In the genomic region with DNA sequence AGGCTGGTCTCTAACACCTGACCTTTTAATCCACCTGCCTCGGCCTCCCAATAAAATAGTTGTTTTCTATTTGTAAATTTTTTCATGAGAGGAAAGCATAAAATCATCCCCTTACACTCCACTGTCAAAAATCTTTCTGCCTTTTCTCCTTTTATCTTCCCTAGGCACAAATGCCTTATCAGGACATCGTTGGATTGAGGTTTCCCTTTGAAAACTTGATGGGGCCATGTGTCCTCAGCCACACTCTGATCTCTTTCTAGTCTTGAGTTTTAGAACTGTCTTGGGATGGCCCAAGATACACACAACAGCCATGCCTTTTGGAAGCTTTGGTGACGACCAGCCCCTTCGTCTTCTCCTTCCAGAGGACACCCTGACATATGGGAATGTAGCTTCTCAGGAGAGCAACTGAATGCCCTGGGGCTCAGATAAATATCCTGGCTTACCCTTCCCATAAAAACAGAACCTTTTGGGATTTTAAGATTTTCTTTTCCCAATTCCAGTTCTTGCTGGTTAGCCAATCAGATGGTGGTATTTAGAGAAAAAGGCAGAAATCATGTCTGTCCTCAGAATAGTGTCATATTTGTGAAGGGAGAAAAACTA, we compare ENCODE assay signal across 1 cellular context.
TF ChIP-seq lines count a peak whose summit lies in the region.

No MANE protein-coding gene starts in this region.

TF ChIP-seq in K562, 482 proteins besides CTCF, POLR2A, EP300 and RAD21 (continued from another document and continues in another):
- TF ChIP-seq ZNF609 (CRISPR knock-in tag; IDR thresholded peaks at IDR 0.05; ENCODE audit: borderline replicate concordance) (no peak), POLR2H (tag; IDR thresholded peaks at IDR 0.05; ENCODE audit: low read depth) (no peak), SRF (CRISPR knock-in tag; IDR thresholded peaks at IDR 0.05) (no peak), MBD2 (IDR thresholded peaks at IDR 0.05; ENCODE audit: borderline replicate concordance, low read depth) (no peak), U2AF2 (optimal IDR thresholded peaks at IDR 0.05; ENCODE audit: low read depth, low read length) (no peak), NONO (IDR thresholded peaks at IDR 0.05; ENCODE audit: low read depth in 2 of 2, low read length in 1 of 2) (no peak), PBX2 (CRISPR knock-in tag; IDR thresholded peaks at IDR 0.05; ENCODE audit: low read depth) (no peak), PBX2 (tag; conservative IDR thresholded peaks at IDR 0.05; ENCODE audit: low read depth) (no peak), ZBTB40 (IDR thresholded peaks at IDR 0.05) (no peak), ZBTB40 (CRISPR knock-in tag; IDR thresholded peaks at IDR 0.05) (no peak), KAT2B (IDR thresholded peaks at IDR 0.05; ENCODE audit: low read depth, low read length) (no peak), ATF3 (IDR thresholded peaks at IDR 0.05) (no peak), ATF3 (CRISPR knock-in tag; conservative IDR thresholded peaks at IDR 0.05) (no peak), CHD2 (IDR thresholded peaks at IDR 0.05; ENCODE audit: low read depth, low read length) (no peak), E2F3 (CRISPR knock-in tag; IDR thresholded peaks at IDR 0.05) (no peak), PTRF (tag; IDR thresholded peaks at IDR 0.05) (no peak), KLF1 (tag; IDR thresholded peaks at IDR 0.05) (no peak), ESRRA (IDR thresholded peaks at IDR 0.05; ENCODE audit: borderline replicate concordance, low read depth) (no peak), SIX5 (IDR thresholded peaks at IDR 0.05; ENCODE audit: borderline replicate concordance in 1 of 2, insufficient read depth in 1 of 2, low read depth in 1 of 2, low read length in 2 of 2) (no peak), ZNF253 (CRISPR knock-in tag; conservative IDR thresholded peaks at IDR 0.05) (no peak), SNRNP70 (optimal IDR thresholded peaks at IDR 0.05; ENCODE audit: low read depth, low read length) (no peak), POLR2AphosphoS5 (IDR thresholded peaks at IDR 0.05; ENCODE audit: control insufficient read depth, insufficient read depth, low read depth, low read length) (no peak), CREBBP (IDR thresholded peaks at IDR 0.05; ENCODE audit: low read depth, low read length) (no peak)
- TF ChIP-seq, protein P1, sequence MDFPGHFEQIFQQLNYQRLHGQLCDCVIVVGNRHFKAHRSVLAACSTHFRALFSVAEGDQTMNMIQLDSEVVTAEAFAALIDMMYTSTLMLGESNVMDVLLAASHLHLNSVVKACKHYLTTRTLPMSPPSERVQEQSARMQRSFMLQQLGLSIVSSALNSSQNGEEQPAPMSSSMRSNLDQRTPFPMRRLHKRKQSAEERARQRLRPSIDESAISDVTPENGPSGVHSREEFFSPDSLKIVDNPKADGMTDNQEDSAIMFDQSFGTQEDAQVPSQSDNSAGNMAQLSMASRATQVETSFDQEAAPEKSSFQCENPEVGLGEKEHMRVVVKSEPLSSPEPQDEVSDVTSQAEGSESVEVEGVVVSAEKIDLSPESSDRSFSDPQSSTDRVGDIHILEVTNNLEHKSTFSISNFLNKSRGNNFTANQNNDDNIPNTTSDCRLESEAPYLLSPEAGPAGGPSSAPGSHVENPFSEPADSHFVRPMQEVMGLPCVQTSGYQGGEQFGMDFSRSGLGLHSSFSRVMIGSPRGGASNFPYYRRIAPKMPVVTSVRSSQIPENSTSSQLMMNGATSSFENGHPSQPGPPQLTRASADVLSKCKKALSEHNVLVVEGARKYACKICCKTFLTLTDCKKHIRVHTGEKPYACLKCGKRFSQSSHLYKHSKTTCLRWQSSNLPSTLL (IDR thresholded peaks at IDR 0.05), result no peak
- TF ChIP-seq, protein P2, sequence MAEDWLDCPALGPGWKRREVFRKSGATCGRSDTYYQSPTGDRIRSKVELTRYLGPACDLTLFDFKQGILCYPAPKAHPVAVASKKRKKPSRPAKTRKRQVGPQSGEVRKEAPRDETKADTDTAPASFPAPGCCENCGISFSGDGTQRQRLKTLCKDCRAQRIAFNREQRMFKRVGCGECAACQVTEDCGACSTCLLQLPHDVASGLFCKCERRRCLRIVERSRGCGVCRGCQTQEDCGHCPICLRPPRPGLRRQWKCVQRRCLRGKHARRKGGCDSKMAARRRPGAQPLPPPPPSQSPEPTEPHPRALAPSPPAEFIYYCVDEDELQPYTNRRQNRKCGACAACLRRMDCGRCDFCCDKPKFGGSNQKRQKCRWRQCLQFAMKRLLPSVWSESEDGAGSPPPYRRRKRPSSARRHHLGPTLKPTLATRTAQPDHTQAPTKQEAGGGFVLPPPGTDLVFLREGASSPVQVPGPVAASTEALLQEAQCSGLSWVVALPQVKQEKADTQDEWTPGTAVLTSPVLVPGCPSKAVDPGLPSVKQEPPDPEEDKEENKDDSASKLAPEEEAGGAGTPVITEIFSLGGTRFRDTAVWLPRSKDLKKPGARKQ (CRISPR knock-in tag; IDR thresholded peaks at IDR 0.05), result no peak
- TF ChIP-seq, protein P3, sequence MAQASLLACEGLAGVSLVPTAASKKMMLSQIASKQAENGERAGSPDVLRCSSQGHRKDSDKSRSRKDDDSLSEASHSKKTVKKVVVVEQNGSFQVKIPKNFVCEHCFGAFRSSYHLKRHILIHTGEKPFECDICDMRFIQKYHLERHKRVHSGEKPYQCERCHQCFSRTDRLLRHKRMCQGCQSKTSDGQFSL (CRISPR knock-in tag; IDR thresholded peaks at IDR 0.05), result no peak
- TF ChIP-seq, protein P3 (tag; IDR thresholded peaks at IDR 0.05), result no peak
